15 cellular contexts compared by ENCODE assay signal in genomic region chr3:69239063-69239462, GRCh38.
"Had no signal": no experiment of that assay in that cellular context is flagged by ENCODE, and none has a peak within 500 bp of the region (broad histone marks: within the 10 kb centered on the region; RNA-seq: fewer than 3 reads in every experiment).

No MANE protein-coding gene starts in this region.

- ATAC-seq: natural killer cell; psoas muscle; stimulated activated naive CD8-positive, alpha-beta T cell treated with anti-CD3 and anti-CD28 coated beads, Interleukin-15, amount 100 ng/mL, for 72 hours; T-cell had no signal

- FAIRE-seq: endometrium had no signal

- H3K27ac ChIP-seq: adrenal gland, esophagus muscularis mucosa, psoas muscle, right lobe of liver had no signal

- H3K4me1 ChIP-seq: adrenal gland, psoas muscle had no signal

- H3K27ac Mint-ChIP-seq: activated naive CD4-positive, alpha-beta T cell treated with anti-CD3 and anti-CD28 coated beads, Interleukin-2, amount 50 U/mL, for 24 hours; activated T-helper 2 cell treated with anti-CD3 and anti-CD28 coated beads, Interferon-gamma antibody, Interleukin-2, Interleukin-4, amounts not matched to agents 10 μg/mL and 5 μg/mL and 100 μg/mL, durations not matched to agents 14 hours and 24 hours and 36 hours; natural killer cell; T-cell had no signal

- H3K9me3 ChIP-seq: adrenal gland, esophagus muscularis mucosa, psoas muscle, right lobe of liver, SK-N-SH had no signal

- H3K9ac ChIP-seq: SK-N-SH had no signal

- DNase-seq: activated CD4-positive, alpha-beta T cell treated with anti-CD3 and anti-CD28 coated beads for 1 hour; activated CD4-positive, alpha-beta T cell treated with anti-CD3 and anti-CD28 coated beads, Interleukin-2, amount 50 U/mL, for 4 hours; adrenal gland; hypothalamus; natural killer cell; psoas muscle; right lobe of liver; SK-N-SH; stimulated activated naive CD8-positive, alpha-beta T cell treated with anti-CD3 and anti-CD28 coated beads, Interleukin-15, amount 100 ng/mL, for 72 hours; T-cell had no signal

- H3K4me3 ChIP-seq: adrenal gland, esophagus muscularis mucosa, lung, psoas muscle, right lobe of liver had no signal

- H3K27me3 Mint-ChIP-seq: activated naive CD4-positive, alpha-beta T cell treated with anti-CD3 and anti-CD28 coated beads, Interleukin-2, amount 50 U/mL, for 24 hours; stimulated activated naive CD8-positive, alpha-beta T cell treated with anti-CD3 and anti-CD28 coated beads, Interleukin-15, amount 100 ng/mL, for 72 hours; T-cell had no signal

- H3K27me3 ChIP-seq: adrenal gland, esophagus muscularis mucosa, right lobe of liver had no signal

- H3K9me3 Mint-ChIP-seq: activated naive CD4-positive, alpha-beta T cell treated with anti-CD3 and anti-CD28 coated beads, Interleukin-2, amount 50 U/mL, for 24 hours; activated T-helper 2 cell treated with anti-CD3 and anti-CD28 coated beads, Interferon-gamma antibody, Interleukin-2, Interleukin-4, amounts not matched to agents 10 μg/mL and 5 μg/mL and 100 μg/mL, durations not matched to agents 14 hours and 24 hours and 36 hours; natural killer cell; stimulated activated naive CD8-positive, alpha-beta T cell treated with anti-CD3 and anti-CD28 coated beads, Interleukin-15, amount 100 ng/mL, for 72 hours; T-cell had no signal

- H3K4me3 Mint-ChIP-seq: activated naive CD4-positive, alpha-beta T cell treated with anti-CD3 and anti-CD28 coated beads, Interleukin-2, amount 50 U/mL, for 24 hours; natural killer cell; stimulated activated naive CD8-positive, alpha-beta T cell treated with anti-CD3 and anti-CD28 coated beads, Interleukin-15, amount 100 ng/mL, for 72 hours; T-cell had no signal

- H3K36me3 ChIP-seq: adrenal gland, esophagus muscularis mucosa, right lobe of liver had no signal

- H3K36me3 Mint-ChIP-seq: activated naive CD4-positive, alpha-beta T cell treated with anti-CD3 and anti-CD28 coated beads, Interleukin-2, amount 50 U/mL, for 24 hours; natural killer cell; T-cell had no signal
